ENCODE assay signal across 9 cellular contexts in the genomic region with DNA sequence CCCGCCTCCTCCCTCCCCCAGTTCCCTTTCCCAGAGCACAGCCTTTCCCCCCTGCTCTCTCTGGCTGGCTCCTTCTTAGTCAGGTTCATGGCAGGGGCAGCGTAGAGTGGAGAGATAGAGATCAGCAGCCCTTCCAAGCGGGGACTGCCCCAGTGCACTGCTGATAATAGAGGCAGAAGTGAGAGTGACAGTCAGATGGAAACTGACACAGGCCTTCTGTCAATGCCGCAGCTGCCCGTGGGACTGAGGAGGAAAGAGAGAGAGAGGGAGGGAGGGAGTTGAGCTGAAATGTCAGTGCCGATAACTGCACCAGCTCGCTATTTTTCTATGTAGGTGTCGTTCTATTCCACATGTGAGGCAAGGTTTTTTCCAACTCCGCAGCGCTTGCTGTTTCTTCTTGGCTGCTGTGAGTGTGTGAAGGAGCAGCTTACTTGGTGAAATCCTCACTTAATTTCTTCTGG.
A peak's percentile ranks its signal among the peaks of the same experiment; 100 is the strongest.
DNase-seq lines count a peak whose midpoint lies in the region; ATAC-seq and TF ChIP-seq lines count a peak whose summit lies in the region.
"Had no signal": no experiment of that assay in that cellular context is flagged by ENCODE, and none has a peak within 500 bp of the region (broad histone marks: within the 10 kb centered on the region; RNA-seq: fewer than 3 reads in every experiment).

No MANE protein-coding gene starts in this region.

- no peak for TF ChIP-seq POLR2A in GM18505 (IDR thresholded peaks at IDR 0.05; ENCODE audit: borderline replicate concordance, extremely low read depth, insufficient read depth, insufficient read length)

- no peaks in the 10 kb centered on the region for H3K36me3 Mint-ChIP-seq in neural crest cell (ENCODE audit: low read depth)

- 0 out of 2 replicates have a peak, but pooled peaks cover 3% of the 10 kb centered on the region for H3K27me3 ChIP-seq in HUES64 (ENCODE audit: insufficient read depth, low read length)
- H3K27me3 ChIP-seq in effector memory CD4-positive, alpha-beta T cell (replicated peaks; ENCODE audit: control insufficient read depth, insufficient read depth, low read length, poor library complexity, severe bottlenecking) = no peaks in the 10 kb centered on the region
- H3K27me3 ChIP-seq: Peyer's patch had no signal

- peak overlapping the region; percentile 36 for H3K4me3 ChIP-seq in HUES64 (ENCODE audit: low read length)
- H3K4me3 ChIP-seq in effector memory CD4-positive, alpha-beta T cell (ENCODE audit: insufficient read depth, low read depth, low read length, poor library complexity, severe bottlenecking) = no peak overlapping the region
- H3K4me3 ChIP-seq: Peyer's patch had no signal

- ATAC-seq in GM18505 (IDR thresholded peaks at IDR 0.05; ENCODE audit: unreplicated experiment) (peak; percentile 100), GM21529 (IDR thresholded peaks at IDR 0.05; ENCODE audit: unreplicated experiment) (peak; percentile 100)

- 60% methylated on average over 10 of the region's 10 CpGs for WGBS in HUES64

- H3K4me1 Mint-ChIP-seq in neural crest cell = peaks cover 15% of the 10 kb centered on the region

- H3K27ac Mint-ChIP-seq in neural crest cell (ENCODE audit: unreplicated experiment) = no peak overlapping the region

- no peak overlapping the region for H3K9ac ChIP-seq in HUES64 (ENCODE audit: low read depth, low read length)

- TF ChIP-seq CTCF in neural crest cell (conservative IDR thresholded peaks at IDR 0.05) = no peak

- H3K9me3 Mint-ChIP-seq in neural crest cell = no peaks in the 10 kb centered on the region

- peaks cover 10% of the 10 kb centered on the region; the same call in 1 of the 2 replicates for H3K4me1 ChIP-seq in HUES64 (ENCODE audit: insufficient read depth, low read length)
- no peaks in the 10 kb centered on the region for H3K4me1 ChIP-seq in effector memory CD4-positive, alpha-beta T cell (ENCODE audit: control insufficient read depth, insufficient read depth, low read length, poor library complexity, severe bottlenecking)
- H3K4me1 ChIP-seq: Peyer's patch had no signal

- no peaks in the 10 kb centered on the region for H3K9me3 ChIP-seq in HUES64 (ENCODE audit: insufficient read depth, low read depth, low read length)
- H3K9me3 ChIP-seq in effector memory CD4-positive, alpha-beta T cell (ENCODE audit: control insufficient read depth, low read length) = no peaks in the 10 kb centered on the region
- H3K9me3 ChIP-seq: Peyer's patch had no signal

- no peak overlapping the region for H3K4me3 Mint-ChIP-seq in neural crest cell

- H3K36me3 ChIP-seq in HUES64 (ENCODE audit: insufficient read depth, low read length) = no peaks in the 10 kb centered on the region
- no peaks in the 10 kb centered on the region for H3K36me3 ChIP-seq in effector memory CD4-positive, alpha-beta T cell (ENCODE audit: control insufficient read depth, insufficient read depth, low read length)
- H3K36me3 ChIP-seq: Peyer's patch had no signal

- H3K27me3 Mint-ChIP-seq in neural crest cell (ENCODE audit: low read depth) = no peaks in the 10 kb centered on the region

- DNase-seq in ecto neural progenitor cell (ENCODE audit: low spot score) (peak; percentile 71), neural crest cell (ENCODE audit: low read depth, low spot score) (peak; percentile 25), NCI-H1694 treated with DMSO at 0.1 percent for 48 hours (lab: John Stamatoyannopoulos, UW) (no peak)
- DNase-seq in activated effector memory CD4-positive, alpha-beta T cell treated with anti-CD3 and anti-CD28 coated beads, Interleukin-2, amount 50 U/mL, for 16 hours = no peak
- no peak for DNase-seq in effector memory CD4-positive, alpha-beta T cell

- no peak overlapping the region for H3K27ac ChIP-seq in HUES64 (ENCODE audit: low read depth, low read length)
- H3K27ac ChIP-seq in effector memory CD4-positive, alpha-beta T cell (ENCODE audit: insufficient read depth, low read length, poor library complexity, severe bottlenecking) = no peak overlapping the region
- H3K27ac ChIP-seq: Peyer's patch had no signal

Comparison
In these comparisons a context has a peak if more than half of its experiments do, and no peak if none do; other contexts are left out.
1. DNase-seq: peak in ecto neural progenitor cell (single experiment) and neural crest cell (single experiment); none in activated effector memory CD4-positive, alpha-beta T cell treated with anti-CD3 and anti-CD28 coated beads, Interleukin-2, amount 50 U/mL, for 16 hours (single experiment), effector memory CD4-positive, alpha-beta T cell (0 of 3) and NCI-H1694 treated with DMSO at 0.1 percent for 48 hours (single experiment).